ENCODE assay signal across 4 cellular contexts in genomic region chr20:57974863-57975262, GRCh38.
TF ChIP-seq lines count a peak whose summit lies in the region.

No MANE protein-coding gene starts in this region.

TF ChIP-seq in HepG2, 621 proteins besides CTCF, POLR2A, EP300 and RAD21:
- peak; percentile 91 for TF ChIP-seq CREB1 (IDR thresholded peaks at IDR 0.05)
- no peak for TF ChIP-seq CREB1 (CRISPR knock-in tag; IDR thresholded peaks at IDR 0.05)
- peak; percentile 89 for TF ChIP-seq PHB2 (IDR thresholded peaks at IDR 0.05; ENCODE audit: partially characterized antibody)
- TF ChIP-seq TMF1 (CRISPR knock-in tag; IDR thresholded peaks at IDR 0.05; ENCODE audit: low read depth): no peak
- TF ChIP-seq ZNF75D (CRISPR knock-in tag; IDR thresholded peaks at IDR 0.05; ENCODE audit: borderline replicate concordance): no peak
- peak; percentile 63; the same call in 1 of the 2 replicates for TF ChIP-seq ATF7 (IDR thresholded peaks at IDR 0.05)
- TF ChIP-seq ATF7 (CRISPR knock-in tag; IDR thresholded peaks at IDR 0.05): no peak
- 0 out of 2 replicates have a peak, but pooled peaks have one; percentile 53 for TF ChIP-seq NBN (conservative IDR thresholded peaks at IDR 0.05)

TF ChIP-seq in HEK293, 187 proteins besides CTCF, POLR2A, EP300 and RAD21 (continues in another document):
- TF ChIP-seq ZNF16 (tag by site-specific recombination; IDR thresholded peaks at IDR 0.05; ENCODE audit: low read depth): no peak
- TF ChIP-seq ZNF138 (tag by site-specific recombination; IDR thresholded peaks at IDR 0.05; ENCODE audit: borderline replicate concordance): no peak
- 0 out of 2 replicates have a peak, but pooled peaks have one; percentile 20 for TF ChIP-seq ZNF791 (tag by site-specific recombination; IDR thresholded peaks at IDR 0.05)
- no peak for TF ChIP-seq ZNF324 (tag by site-specific recombination; IDR thresholded peaks at IDR 0.05)
- no peak for TF ChIP-seq ZNF391 (tag by site-specific recombination; IDR thresholded peaks at IDR 0.05; ENCODE audit: borderline replicate concordance, low read depth)
- TF ChIP-seq, protein P1, sequence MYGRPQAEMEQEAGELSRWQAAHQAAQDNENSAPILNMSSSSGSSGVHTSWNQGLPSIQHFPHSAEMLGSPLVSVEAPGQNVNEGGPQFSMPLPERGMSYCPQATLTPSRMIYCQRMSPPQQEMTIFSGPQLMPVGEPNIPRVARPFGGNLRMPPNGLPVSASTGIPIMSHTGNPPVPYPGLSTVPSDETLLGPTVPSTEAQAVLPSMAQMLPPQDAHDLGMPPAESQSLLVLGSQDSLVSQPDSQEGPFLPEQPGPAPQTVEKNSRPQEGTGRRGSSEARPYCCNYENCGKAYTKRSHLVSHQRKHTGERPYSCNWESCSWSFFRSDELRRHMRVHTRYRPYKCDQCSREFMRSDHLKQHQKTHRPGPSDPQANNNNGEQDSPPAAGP (tag by site-specific recombination; IDR thresholded peaks at IDR 0.05): no peak
- TF ChIP-seq, protein P2, sequence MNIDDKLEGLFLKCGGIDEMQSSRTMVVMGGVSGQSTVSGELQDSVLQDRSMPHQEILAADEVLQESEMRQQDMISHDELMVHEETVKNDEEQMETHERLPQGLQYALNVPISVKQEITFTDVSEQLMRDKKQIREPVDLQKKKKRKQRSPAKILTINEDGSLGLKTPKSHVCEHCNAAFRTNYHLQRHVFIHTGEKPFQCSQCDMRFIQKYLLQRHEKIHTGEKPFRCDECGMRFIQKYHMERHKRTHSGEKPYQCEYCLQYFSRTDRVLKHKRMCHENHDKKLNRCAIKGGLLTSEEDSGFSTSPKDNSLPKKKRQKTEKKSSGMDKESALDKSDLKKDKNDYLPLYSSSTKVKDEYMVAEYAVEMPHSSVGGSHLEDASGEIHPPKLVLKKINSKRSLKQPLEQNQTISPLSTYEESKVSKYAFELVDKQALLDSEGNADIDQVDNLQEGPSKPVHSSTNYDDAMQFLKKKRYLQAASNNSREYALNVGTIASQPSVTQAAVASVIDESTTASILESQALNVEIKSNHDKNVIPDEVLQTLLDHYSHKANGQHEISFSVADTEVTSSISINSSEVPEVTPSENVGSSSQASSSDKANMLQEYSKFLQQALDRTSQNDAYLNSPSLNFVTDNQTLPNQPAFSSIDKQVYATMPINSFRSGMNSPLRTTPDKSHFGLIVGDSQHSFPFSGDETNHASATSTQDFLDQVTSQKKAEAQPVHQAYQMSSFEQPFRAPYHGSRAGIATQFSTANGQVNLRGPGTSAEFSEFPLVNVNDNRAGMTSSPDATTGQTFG (tag by site-specific recombination; IDR thresholded peaks at IDR 0.05; ENCODE audit: borderline replicate concordance): no peak
- TF ChIP-seq SCRT2 (tag by site-specific recombination; IDR thresholded peaks at IDR 0.05): no peak
- TF ChIP-seq ZNF274 (IDR thresholded peaks at IDR 0.05; ENCODE audit: low read length): no peak
- no peak for TF ChIP-seq ZNF274 (tag by site-specific recombination; IDR thresholded peaks at IDR 0.05; ENCODE audit: borderline replicate concordance)
- TF ChIP-seq AEBP2 (tag by site-specific recombination; IDR thresholded peaks at IDR 0.05; ENCODE audit: borderline replicate concordance): 0 out of 2 replicates have a peak, but pooled peaks have one; percentile 37

TF ChIP-seq in H1, 55 proteins besides CTCF, POLR2A, EP300 and RAD21:
- TF ChIP-seq JUND (IDR thresholded peaks at IDR 0.05; ENCODE audit: low read length) (no peak), TCF12 (IDR thresholded peaks at IDR 0.05; ENCODE audit: low read depth, low read length) (no peak), ATF3 (IDR thresholded peaks at IDR 0.05; ENCODE audit: insufficient read depth, low read depth, low read length) (no peak), NANOG (IDR thresholded peaks at IDR 0.05; ENCODE audit: insufficient read depth, low read depth, low read length, poor library complexity, severe bottlenecking) (no peak), RBBP5 (IDR thresholded peaks at IDR 0.05; ENCODE audit: borderline replicate concordance, low read depth, low read length) (no peak), GABPA (IDR thresholded peaks at IDR 0.05; ENCODE audit: borderline replicate concordance, insufficient read depth, low read length) (no peak), SIX5 (IDR thresholded peaks at IDR 0.05; ENCODE audit: low read depth, low read length) (no peak), TBP (IDR thresholded peaks at IDR 0.05; ENCODE audit: low read depth, low read length) (no peak), JUN (IDR thresholded peaks at IDR 0.05; ENCODE audit: low read depth, low read length) (no peak)
- TF ChIP-seq, protein P3, sequence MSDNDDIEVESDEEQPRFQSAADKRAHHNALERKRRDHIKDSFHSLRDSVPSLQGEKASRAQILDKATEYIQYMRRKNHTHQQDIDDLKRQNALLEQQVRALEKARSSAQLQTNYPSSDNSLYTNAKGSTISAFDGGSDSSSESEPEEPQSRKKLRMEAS (IDR thresholded peaks at IDR 0.05): no peak

TF ChIP-seq in GM12891, 5 proteins besides CTCF, POLR2A, EP300 and RAD21:
- no peak for TF ChIP-seq TAF1 (IDR thresholded peaks at IDR 0.05; ENCODE audit: low read depth, low read length)
- no peak for TF ChIP-seq POU2F2 (IDR thresholded peaks at IDR 0.05; ENCODE audit: low read depth, low read length)
- no peak for TF ChIP-seq PAX5 (IDR thresholded peaks at IDR 0.05; ENCODE audit: insufficient read depth, low read length, severe bottlenecking)
- no peak for TF ChIP-seq POLR2AphosphoS5 (IDR thresholded peaks at IDR 0.05; ENCODE audit: low read depth, low read length)
- TF ChIP-seq SPI1 (IDR thresholded peaks at IDR 0.05; ENCODE audit: low read depth, low read length): no peak
